Comparison of ENCODE assay signal across 11 cellular contexts in the genomic region with DNA sequence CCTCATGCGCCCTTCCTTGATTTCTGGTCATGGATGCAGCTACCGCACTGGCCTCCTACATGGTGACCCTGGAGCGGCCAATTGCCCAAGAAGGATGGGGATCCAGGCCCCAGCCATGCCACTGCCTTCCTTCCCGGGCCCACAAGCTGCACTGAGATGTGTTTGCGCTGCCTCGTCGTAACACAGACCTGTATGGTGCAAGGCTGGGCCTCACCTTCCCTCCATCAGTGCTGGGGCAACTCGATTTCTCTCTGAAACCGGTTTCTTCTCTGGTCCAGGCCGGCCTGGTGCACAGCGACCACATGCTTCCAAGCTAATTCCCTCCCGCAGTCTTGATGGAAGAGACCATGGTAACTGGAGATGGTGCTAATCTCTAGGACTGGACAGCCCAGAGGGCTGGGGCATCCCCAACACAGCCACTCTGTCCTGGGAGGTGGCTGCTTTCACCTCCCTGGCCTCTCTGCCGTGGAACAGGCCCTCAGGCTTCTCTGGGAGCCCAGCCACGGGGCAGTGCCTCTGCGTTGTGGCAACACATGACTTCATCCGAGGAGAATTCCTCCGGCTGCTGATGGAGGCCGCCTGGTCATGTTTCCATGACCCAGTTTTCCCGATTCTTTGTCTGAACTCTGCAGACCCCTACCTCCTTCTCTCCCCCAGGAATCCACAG.
DNase-seq lines count a peak whose midpoint lies in the region; ATAC-seq, FAIRE-seq and TF ChIP-seq lines count a peak whose summit lies in the region.
"Had no signal": no experiment of that assay in that cellular context is flagged by ENCODE, and none has a peak within 500 bp of the region (broad histone marks: within the 10 kb centered on the region; RNA-seq: fewer than 3 reads in every experiment).

No MANE protein-coding gene starts in this region.

- H3K4me1 Mint-ChIP-seq in activated CD8-positive, alpha-beta T cell treated with anti-CD3 and anti-CD28 coated beads for 36 hours (ENCODE audit: low read depth) = no peaks in the 10 kb centered on the region

- TF ChIP-seq POLR2A in H54 (IDR thresholded peaks at IDR 0.05; ENCODE audit: low read depth, low read length) = no peak

- intact Hi-C loops in activated CD8-positive, alpha-beta T cell treated with anti-CD3 and anti-CD28 coated beads for 36 hours (cut with micrococcal nuclease) = no loop called here

- CTCF ChIA-PET in activated CD8-positive, alpha-beta T cell treated with anti-CD3 and anti-CD28 coated beads for 36 hours (lab: Charles Lee) = no interaction called here

- no peak overlapping the region for H3K27ac Mint-ChIP-seq in activated CD8-positive, alpha-beta T cell treated with anti-CD3 and anti-CD28 coated beads for 36 hours

- no peak for TF ChIP-seq CTCF in choroid plexus epithelial cell (conservative IDR thresholded peaks at IDR 0.05; ENCODE audit: low read depth, low read length)
- TF ChIP-seq CTCF in activated CD8-positive, alpha-beta T cell treated with anti-CD3 and anti-CD28 coated beads for 36 hours (IDR thresholded peaks at IDR 0.05) = no peak

- FAIRE-seq in H54 (lab: Jason Lieb, UNC) (no peak), frontal cortex (lab: Jason Lieb, UNC) (no peak)

- H3K4me3 Mint-ChIP-seq in activated CD8-positive, alpha-beta T cell treated with anti-CD3 and anti-CD28 coated beads for 36 hours = no peak overlapping the region

- no peak for ATAC-seq in HG03108 (IDR thresholded peaks at IDR 0.05; ENCODE audit: unreplicated experiment)
- ATAC-seq in activated CD8-positive, alpha-beta T cell treated with anti-CD3 and anti-CD28 coated beads for 36 hours = no peak

- POLR2A ChIA-PET in activated CD8-positive, alpha-beta T cell treated with anti-CD3 and anti-CD28 coated beads for 36 hours (lab: Charles Lee) = no interaction called here

- H3K4me3 ChIP-seq in choroid plexus epithelial cell (ENCODE audit: low read depth, low read length) = no peak overlapping the region
- H3K4me3 ChIP-seq: adrenal gland had no signal

- H3K9me3 Mint-ChIP-seq in activated CD8-positive, alpha-beta T cell treated with anti-CD3 and anti-CD28 coated beads for 36 hours = no peaks in the 10 kb centered on the region

- DNase-seq in H54 (ENCODE audit: insufficient read length, low spot score) = peak; percentile 77
- DNase-seq in choroid plexus epithelial cell (ENCODE audit: low read depth) = peak; percentile 72
- DNase-seq in kidney glomerular epithelial cell (lab: John Stamatoyannopoulos, UW) = peak; percentile 76
- DNase-seq in stromal cell of bone marrow (ENCODE audit: low read depth) = peak; percentile 31
- no peak for DNase-seq in frontal cortex (ENCODE audit: low spot score in 2 of 2)
- DNase-seq in stimulated activated naive CD4-positive, alpha-beta T cell (lab: John Stamatoyannopoulos, UW) = no peak
- DNase-seq in activated CD8-positive, alpha-beta T cell treated with anti-CD3 and anti-CD28 coated beads for 36 hours = no peak
- DNase-seq: adrenal gland; NCI-H748 treated with DMSO at 0.1 percent for 48 hours; stimulated activated CD4-positive, alpha-beta T cell treated with anti-CD3 and anti-CD28 coated beads, Interleukin-1b, Interleukin-23, amount 100 ng/mL, for 48 hours had no signal

- H3K27me3 Mint-ChIP-seq in activated CD8-positive, alpha-beta T cell treated with anti-CD3 and anti-CD28 coated beads for 36 hours = no peaks in the 10 kb centered on the region

- no peaks in the 10 kb centered on the region for H3K36me3 Mint-ChIP-seq in activated CD8-positive, alpha-beta T cell treated with anti-CD3 and anti-CD28 coated beads for 36 hours (ENCODE audit: low read depth)

Comparison
In these comparisons a context has a peak if more than half of its experiments do, and no peak if none do; other contexts are left out.
1. DNase-seq: peak in H54 (single experiment), choroid plexus epithelial cell (single experiment), kidney glomerular epithelial cell (single experiment) and stromal cell of bone marrow (single experiment); none in frontal cortex (0 of 2), stimulated activated naive CD4-positive, alpha-beta T cell (0 of 6) and activated CD8-positive, alpha-beta T cell treated with anti-CD3 and anti-CD28 coated beads for 36 hours (single experiment).